In genomic region chr7:42315631-42316030, GRCh38 we compare ENCODE assay signal across 18 cellular contexts.
A peak's percentile ranks its signal among the peaks of the same experiment; 100 is the strongest.
DNase-seq lines count a peak whose midpoint lies in the region; ATAC-seq and TF ChIP-seq lines count a peak whose summit lies in the region.
"Had no signal": no experiment of that assay in that cellular context is flagged by ENCODE, and none has a peak within 500 bp of the region (broad histone marks: within the 10 kb centered on the region; RNA-seq: fewer than 3 reads in every experiment).

No MANE protein-coding gene starts in this region.

- ATAC-seq in HG02973 (IDR thresholded peaks at IDR 0.05; ENCODE audit: unreplicated experiment): no peak
- ATAC-seq: left colon had no signal

- in situ Hi-C loops in astrocyte of the cerebellum (cut with HindIII; ENCODE audit: low sequenced_read_pairs): no loop called here

- H2AFZ ChIP-seq in hepatocyte: no peak overlapping the region

- no TSS peak for BruUV-seq in A673 (replicated peaks; lab: Mats Ljungman, UMichigan)

- H3K36me3 ChIP-seq in A673 (ENCODE audit: insufficient read depth, low read length, poor library complexity, severe bottlenecking): no peaks in the 10 kb centered on the region
- no peaks in the 10 kb centered on the region for H3K36me3 ChIP-seq in hepatocyte (replicated peaks; ENCODE audit: insufficient read depth, low read depth)
- H3K36me3 ChIP-seq in WERI-Rb-1: no peaks in the 10 kb centered on the region

- no peak for TF ChIP-seq CTCF in A673 (conservative IDR thresholded peaks at IDR 0.05; ENCODE audit: low read depth, low read length)
- no peak for TF ChIP-seq CTCF in HFFc6 (IDR thresholded peaks at IDR 0.05)
- no peak for TF ChIP-seq CTCF in astrocyte of the cerebellum (IDR thresholded peaks at IDR 0.05; ENCODE audit: low read depth, low read length, missing control alignments)
- no peak for TF ChIP-seq CTCF in hepatocyte (IDR thresholded peaks at IDR 0.05; ENCODE audit: poor library complexity)
- TF ChIP-seq CTCF in WERI-Rb-1 (IDR thresholded peaks at IDR 0.05; ENCODE audit: low read depth, low read length): no peak

- H3K27ac Mint-ChIP-seq in HFFc6: no peak overlapping the region
- H3K27ac Mint-ChIP-seq: activated naive CD8-positive, alpha-beta T cell treated with anti-CD3 and anti-CD28 coated beads for 36 hours; nephron progenitor cell had no signal

- intact Hi-C loops in A673 (cut with micrococcal nuclease; ENCODE audit: unreplicated experiment): no loop called here

- peaks cover 21% of the 10 kb centered on the region for H3K27me3 Mint-ChIP-seq in HFFc6 (ENCODE audit: insufficient read depth)

- peaks cover 7% of the 10 kb centered on the region for H3K9me3 Mint-ChIP-seq in HFFc6

- H3K27ac ChIP-seq in A673 (ENCODE audit: low read depth, low read length, poor library complexity, severe bottlenecking) (no peak overlapping the region), hepatocyte (peak overlapping the region; percentile 26), WERI-Rb-1 (no peak overlapping the region)
- H3K27ac ChIP-seq: tibial artery had no signal

- H3K4me3 ChIP-seq in A673 (ENCODE audit: low read depth, low read length, poor library complexity, severe bottlenecking) (peak overlapping the region; percentile 4), astrocyte of the cerebellum (ENCODE audit: low read depth, low read length) (no peak overlapping the region), hepatocyte (no peak overlapping the region), WERI-Rb-1 (ENCODE audit: low read depth, low read length) (no peak overlapping the region)
- H3K4me3 ChIP-seq: skin epidermis, tibial artery had no signal

- H3K9me3 ChIP-seq in A673 (ENCODE audit: low read depth, low read length, poor library complexity, severe bottlenecking): peaks cover 12% of the 10 kb centered on the region
- H3K9me3 ChIP-seq in hepatocyte (ENCODE audit: low read depth): no peaks in the 10 kb centered on the region
- no peaks in the 10 kb centered on the region for H3K9me3 ChIP-seq in WERI-Rb-1 (ENCODE audit: severe bottlenecking)

- POLR2A ChIA-PET in A673 (lab: Charles Lee; ENCODE audit: low non-redundant PET): no interaction called here

- DNase-seq in A673 (ENCODE audit: low spot score) (peak; percentile 70), HFFc6 (peak; percentile 21), astrocyte of the cerebellum (ENCODE audit: low read depth) (peak; percentile 80), hepatocyte (ENCODE audit: low spot score) (no peak), WERI-Rb-1 (no peak), activated gamma-delta T cell treated with Interleukin-2 at 50 U/mL for 16 hours (no peak)
- DNase-seq in stimulated activated CD4-positive, alpha-beta T cell treated with anti-CD3 and anti-CD28 coated beads, Interleukin-1b, Interleukin-23, amount 100 ng/mL, for 48 hours: no peak
- DNase-seq: activated naive CD8-positive, alpha-beta T cell treated with anti-CD3 and anti-CD28 coated beads for 36 hours; DMS 273 treated with DMSO at 0.1 percent for 48 hours; GOT3; left colon; NCI-H1417 treated with DMSO at 0.1 percent for 48 hours; NCI-H524; nephron progenitor cell; Right ventricle myocardium superior; tibial artery had no signal

- no peaks in the 10 kb centered on the region for H3K79me2 ChIP-seq in hepatocyte

- H3K4me1 Mint-ChIP-seq in HFFc6 (ENCODE audit: low read depth): peaks cover 26% of the 10 kb centered on the region
- H3K4me1 Mint-ChIP-seq: activated naive CD8-positive, alpha-beta T cell treated with anti-CD3 and anti-CD28 coated beads for 36 hours had no signal

- H3K4me1 ChIP-seq in A673 (ENCODE audit: insufficient read depth, low read length, poor library complexity, severe bottlenecking): peaks cover 43% of the 10 kb centered on the region
- H3K4me1 ChIP-seq in hepatocyte (ENCODE audit: insufficient read depth): no peaks in the 10 kb centered on the region
- H3K4me1 ChIP-seq: tibial artery had no signal

- CTCF ChIA-PET in A673 (lab: Charles Lee): no interaction called here

- peak overlapping the region; percentile 38 for H3K4me3 Mint-ChIP-seq in HFFc6
- H3K4me3 Mint-ChIP-seq: activated naive CD8-positive, alpha-beta T cell treated with anti-CD3 and anti-CD28 coated beads for 36 hours; nephron progenitor cell had no signal

- no peaks in the 10 kb centered on the region for H4K20me1 ChIP-seq in hepatocyte (ENCODE audit: insufficient read depth, poor library complexity, severe bottlenecking)

- H3K4me2 ChIP-seq in hepatocyte: peak overlapping the region; percentile 23

- H3K27me3 ChIP-seq in A673 (replicated peaks; ENCODE audit: insufficient read depth, low read depth, low read length, poor library complexity) (no peaks in the 10 kb centered on the region), hepatocyte (no peaks in the 10 kb centered on the region), WERI-Rb-1 (ENCODE audit: insufficient read depth, low read depth, severe bottlenecking) (no peaks in the 10 kb centered on the region)
- H3K27me3 ChIP-seq: tibial artery had no signal

- peaks cover 6% of the 10 kb centered on the region; the same call in 1 of the 2 replicates for H3K36me3 Mint-ChIP-seq in HFFc6 (ENCODE audit: low read depth)
- H3K36me3 Mint-ChIP-seq: activated naive CD8-positive, alpha-beta T cell treated with anti-CD3 and anti-CD28 coated beads for 36 hours had no signal

- H3K9me2 ChIP-seq in hepatocyte (replicated peaks; ENCODE audit: insufficient read depth): no peaks in the 10 kb centered on the region

Comparison
In these comparisons a context has a peak if more than half of its experiments do, and no peak if none do; other contexts are left out.
1. DNase-seq: peak in A673 (single experiment), HFFc6 (single experiment) and astrocyte of the cerebellum (single experiment); none in hepatocyte (single experiment), stimulated activated CD4-positive, alpha-beta T cell treated with anti-CD3 and anti-CD28 coated beads, Interleukin-1b, Interleukin-23, amount 100 ng/mL, for 48 hours (single experiment), WERI-Rb-1 (single experiment) and activated gamma-delta T cell treated with Interleukin-2 at 50 U/mL for 16 hours (single experiment).